Comparison of ENCODE assay signal across 22 cellular contexts in the genomic region with DNA sequence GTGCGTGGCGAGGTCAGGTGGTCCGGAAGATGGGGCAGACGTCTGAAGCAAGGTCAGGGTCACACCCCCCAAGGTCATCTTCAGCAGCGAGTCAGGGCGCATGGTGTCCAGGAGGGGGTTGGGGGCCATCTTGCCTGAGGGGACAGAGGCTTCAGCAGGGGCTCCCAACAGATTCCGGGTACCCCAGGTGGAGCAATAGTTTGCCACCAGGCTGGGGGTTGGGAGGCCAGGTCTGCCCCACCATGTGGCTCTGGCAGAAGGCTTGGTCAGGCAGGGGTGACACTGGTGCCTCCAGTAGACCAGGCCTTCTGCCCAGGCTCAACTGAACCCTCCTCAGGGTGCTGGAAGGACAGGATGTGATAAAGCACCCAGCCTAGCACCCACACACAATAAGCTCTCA. TPM values are rescaled to one million over a fixed set of nuclear protein-coding genes. Genes with fewer than 3 reads are reported as not detected.
A peak's percentile ranks its signal among the peaks of the same experiment; 100 is the strongest.
DNase-seq lines count a peak whose midpoint lies in the region; TF ChIP-seq lines count a peak whose summit lies in the region.
"Had no signal": no experiment of that assay in that cellular context is flagged by ENCODE, and none has a peak within 500 bp of the region (broad histone marks: within the 10 kb centered on the region; RNA-seq: fewer than 3 reads in every experiment).

No MANE protein-coding gene starts in this region.

- H3K9me3 ChIP-seq in BLaER1: no peaks in the 10 kb centered on the region
- no peaks in the 10 kb centered on the region for H3K9me3 ChIP-seq in osteoblast (ENCODE audit: low read depth, low read length)
- H3K9me3 ChIP-seq: BLaER1 treated with 17β-estradiol and CSF1 and Interleukin-3, amounts not matched to agents 10 nM and 100 nM; HAP-1 had no signal

- H3K4me1 ChIP-seq in BLaER1 (peaks cover 21% of the 10 kb centered on the region), osteoblast (ENCODE audit: insufficient read depth, low read length) (peaks cover 5% of the 10 kb centered on the region)

- no peak overlapping the region for H2AFZ ChIP-seq in osteoblast (ENCODE audit: low read length)

- H3K4me2 ChIP-seq in BLaER1: no peak overlapping the region
- H3K4me2 ChIP-seq in osteoblast (ENCODE audit: insufficient read depth, low read length): no peak overlapping the region

- H3K27ac ChIP-seq in BLaER1 (0 out of 2 replicates have a peak overlapping the region, but pooled peaks have one; percentile 64), RWPE1 (peak overlapping the region; percentile 22; the same call in 1 of the 2 replicates), osteoblast (ENCODE audit: low read depth, low read length) (no peak overlapping the region)

- peaks cover 11% of the 10 kb centered on the region; the same call in 1 of the 2 replicates for H4K20me1 ChIP-seq in BLaER1
- no peaks in the 10 kb centered on the region for H4K20me1 ChIP-seq in osteoblast (ENCODE audit: insufficient read depth, low read length)

- H3K27me3 ChIP-seq in BLaER1 (no peaks in the 10 kb centered on the region), osteoblast (ENCODE audit: insufficient read depth, low read length) (no peaks in the 10 kb centered on the region)
- H3K27me3 ChIP-seq: BLaER1 treated with 17β-estradiol and CSF1 and Interleukin-3, amounts not matched to agents 10 nM and 100 nM had no signal

- peaks cover 7% of the 10 kb centered on the region for H3K27me3 Mint-ChIP-seq in endothelial cell (ENCODE audit: unreplicated experiment)
- H3K27me3 Mint-ChIP-seq: B cell; CD4-positive, alpha-beta T cell; CD8-positive, alpha-beta memory T cell had no signal

- peak overlapping the region; percentile 59 for H3K4me3 Mint-ChIP-seq in endothelial cell (ENCODE audit: unreplicated experiment)
- H3K4me3 Mint-ChIP-seq: B cell; CD4-positive, alpha-beta T cell; CD8-positive, alpha-beta memory T cell; HFFc6 had no signal

- H3K79me2 ChIP-seq in osteoblast (ENCODE audit: insufficient read depth, low read length): peaks cover 14% of the 10 kb centered on the region

- H3K36me3 ChIP-seq in BLaER1: peaks cover 84% of the 10 kb centered on the region
- H3K36me3 ChIP-seq in osteoblast (ENCODE audit: insufficient read depth, low read length): peaks cover 31% of the 10 kb centered on the region

- H3K9ac ChIP-seq in BLaER1: 0 out of 2 replicates have a peak overlapping the region, but pooled peaks have one; percentile 50

- POLR2A ChIA-PET in RWPE1 (lab: Yijun Ruan, JAX; ENCODE audit: low non-redundant PET): interaction anchor here (0.9 kb wide), 1 partner anchor 65 kb away, joined by 3 read pairs; no protein-coding TSS in a partner anchor

- no peak for TF ChIP-seq CTCF in RWPE1 (conservative IDR thresholded peaks at IDR 0.05; ENCODE audit: low read depth)
- TF ChIP-seq CTCF in endothelial cell (IDR thresholded peaks at IDR 0.05; ENCODE audit: unreplicated experiment): no peak
- TF ChIP-seq CTCF in osteoblast (IDR thresholded peaks at IDR 0.05; ENCODE audit: extremely low read depth, low read depth, low read length): no peak

- no peaks in the 10 kb centered on the region for H3K9me3 Mint-ChIP-seq in endothelial cell (ENCODE audit: unreplicated experiment)
- H3K9me3 Mint-ChIP-seq: CD14-positive monocyte; CD4-positive, alpha-beta T cell; CD8-positive, alpha-beta memory T cell; HFFc6 had no signal

- H3K27ac Mint-ChIP-seq in endothelial cell (ENCODE audit: unreplicated experiment): no peak overlapping the region
- H3K27ac Mint-ChIP-seq: CD4-positive, alpha-beta T cell; HFFc6 had no signal

- H3K36me3 Mint-ChIP-seq in endothelial cell (ENCODE audit: low read depth, unreplicated experiment): peaks cover 20% of the 10 kb centered on the region

- peaks cover 7% of the 10 kb centered on the region for H3K4me1 Mint-ChIP-seq in endothelial cell (ENCODE audit: unreplicated experiment)

- DNase-seq in RWPE1 (ENCODE audit: low spot score): no peak
- no peak for DNase-seq in endothelial cell (ENCODE audit: low spot score)
- DNase-seq in osteoblast (ENCODE audit: insufficient read length, low spot score, missing footprints): peak; percentile 80
- DNase-seq in NCI-H69 (lab: John Stamatoyannopoulos, UW): no peak
- DNase-seq in NCI-H748 treated with DMSO at 0.1 percent for 48 hours (lab: John Stamatoyannopoulos, UW): no peak
- no peak for DNase-seq in COR-L47 (lab: John Stamatoyannopoulos, UW)
- DNase-seq: Calu3; CD4-positive, alpha-beta T cell; CD8-positive, alpha-beta memory T cell; DMS53; DMS79 treated with DMSO at 0.1 percent for 48 hours; GF-D8; GOT3; HFFc6 had no signal

- H3K4me3 ChIP-seq in BLaER1 (no peak overlapping the region), osteoblast (ENCODE audit: insufficient read depth, low read length) (no peak overlapping the region)
- H3K4me3 ChIP-seq: BLaER1 treated with 17β-estradiol and CSF1 and Interleukin-3, amounts not matched to agents 10 nM and 100 nM; HAP-1 had no signal

- CTCF ChIA-PET in RWPE1 (lab: Yijun Ruan, JAX): interaction anchor here (0.5 to 3.0 kb wide), 3 partner anchors 17 to 103 kb away, joined by 3 to 8 read pairs (median 4); a partner anchor contains a TSS

RNA-seq across cellular contexts. Expression of a gene that starts 5.9 kb away (rescaled TPM):
- total RNA-seq in endothelial cell (ENCODE audit: unreplicated experiment): 22.4 TPM
- total RNA-seq in osteoblast: 20.0 and 25.7 TPM in 2 replicates

RNA-seq across cellular contexts. Expression of a gene that starts 13.3 kb away (rescaled TPM):
- total RNA-seq in endothelial cell (ENCODE audit: unreplicated experiment) (13.3 TPM), osteoblast (6.2 and 6.8 TPM in 2 replicates)

RNA-seq across cellular contexts. Expression of a gene that starts 24.6 kb away (rescaled TPM):
- total RNA-seq in endothelial cell (ENCODE audit: unreplicated experiment) (not detected), osteoblast (not detected in 2 replicates)
- total RNA-seq: A172; A673; Calu3; CD8-positive, alpha-beta memory T cell; Daoy; HFFc6 had no signal

RNA-seq across cellular contexts. Expression of a gene that starts 32.7 kb away (rescaled TPM):
- total RNA-seq in endothelial cell (ENCODE audit: unreplicated experiment): 84.0 TPM
- total RNA-seq in osteoblast: 51.3 and 51.4 TPM in 2 replicates
